17 cellular contexts compared by ENCODE assay signal in the genomic region with DNA sequence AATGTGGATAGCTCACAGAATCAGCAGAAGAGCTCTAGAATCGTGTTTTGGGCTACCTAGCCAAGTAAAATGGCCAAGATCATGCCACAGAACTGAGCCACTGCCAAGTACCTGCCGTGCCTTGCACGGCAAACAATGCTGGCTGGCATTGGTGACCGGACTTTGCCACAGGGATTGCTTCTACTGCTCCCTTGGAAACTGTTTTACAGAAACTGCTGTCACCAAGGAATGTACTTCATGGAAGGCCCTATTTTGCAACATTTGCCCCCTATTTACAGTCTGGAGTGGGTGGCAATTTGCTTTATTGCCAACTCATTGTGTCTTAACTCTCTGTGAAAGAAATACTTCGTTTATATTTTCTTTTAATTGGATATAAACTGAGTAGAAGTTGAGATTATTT. TPM values are rescaled to one million over a fixed set of nuclear protein-coding genes. Genes with fewer than 3 reads are reported as not detected.
DNase-seq lines count a peak whose midpoint lies in the region; ATAC-seq and TF ChIP-seq lines count a peak whose summit lies in the region.
"Had no signal": no experiment of that assay in that cellular context is flagged by ENCODE, and none has a peak within 500 bp of the region (broad histone marks: within the 10 kb centered on the region; RNA-seq: fewer than 3 reads in every experiment).

No MANE protein-coding gene starts in this region.

- peaks cover 20% of the 10 kb centered on the region for H3K4me1 Mint-ChIP-seq in Calu3 (ENCODE audit: low read depth, unreplicated experiment)

- H3K4me3 Mint-ChIP-seq in Calu3 (ENCODE audit: low read depth, unreplicated experiment): no peak overlapping the region
- H3K4me3 Mint-ChIP-seq: activated CD8-positive, alpha-beta T cell treated with anti-CD3 and anti-CD28 coated beads, Interleukin-2, amount 10 ng/mL, durations not matched to agents 7 days and 5 days; activated naive CD4-positive, alpha-beta T cell treated with anti-CD3 and anti-CD28 coated beads, Interleukin-2, amount 50 U/mL, for 24 hours; CD8-positive, alpha-beta T cell; naive B cell; T-helper 1 cell treated with Interleukin-12 subunit alpha and Interleukin-12 subunit beta and Interleukin-4 antibody, amounts not matched to agents 30 μg/mL and 1 μg/mL, for 36 hours had no signal

- no peaks in the 10 kb centered on the region for H3K4me1 ChIP-seq in Panc1 (ENCODE audit: control insufficient read depth, insufficient read depth, low read length)

- no peak overlapping the region for H3K4me3 ChIP-seq in Panc1 (ENCODE audit: low read depth in 2 of 2, low read length in 2 of 2)
- H3K4me3 ChIP-seq: spleen had no signal

- no peaks in the 10 kb centered on the region for H3K27me3 ChIP-seq in Panc1 (ENCODE audit: control insufficient read depth, insufficient read depth, low read length)
- H3K27me3 ChIP-seq: spleen had no signal

- BruUV-seq in Calu3 (replicated peaks; lab: Mats Ljungman, UMichigan) (no TSS peak), Panc1 (replicated peaks; lab: Mats Ljungman, UMichigan) (no TSS peak)

- POLR2A ChIA-PET in Panc1 (lab: Charles Lee): no interaction called here

- no peak overlapping the region for H3K27ac ChIP-seq in Panc1 (ENCODE audit: low read length)

- TF ChIP-seq CTCF in Calu3 (IDR thresholded peaks at IDR 0.05; ENCODE audit: unreplicated experiment): no peak
- TF ChIP-seq CTCF in Panc1 (IDR thresholded peaks at IDR 0.05): no peak

- CTCF ChIA-PET in Calu3 (lab: Charles Lee) (no interaction called here), Panc1 (lab: Charles Lee) (interaction anchor here (0.7 kb wide), 1 partner anchor 17 kb away, joined by 4 read pairs; no protein-coding TSS in a partner anchor)

- intact Hi-C loops in Calu3 (cut with micrococcal nuclease; ENCODE audit: unreplicated experiment): loop anchor here (10.0 kb wide), 1 partner anchor 1211 kb away; no protein-coding TSS in a partner anchor
- intact Hi-C loops in Panc1 (cut with micrococcal nuclease; ENCODE audit: unreplicated experiment): no loop called here
- intact Hi-C loops in sciatic nerve (cut with DNase I): no loop called here

- peak; percentile 49 for DNase-seq in Calu3
- DNase-seq in Panc1 (ENCODE audit: low read depth, low spot score): no peak
- DNase-seq in globus pallidus (ENCODE audit: low spot score): peak; percentile 79
- DNase-seq in pons (ENCODE audit: low spot score): peak; percentile 87
- DNase-seq in sciatic nerve (ENCODE audit: low spot score): no peak
- DNase-seq in NCI-H774 (lab: John Stamatoyannopoulos, UW): no peak
- DNase-seq: activated CD8-positive, alpha-beta T cell treated with anti-CD3 and anti-CD28 coated beads, Interleukin-2, amount 10 ng/mL, durations not matched to agents 7 days and 5 days; CD8-positive, alpha-beta T cell; GOT3; naive B cell; NCI-H1694; spleen had no signal

- H3K9me3 ChIP-seq in Panc1 (ENCODE audit: control insufficient read depth, insufficient read depth, low read depth, low read length): no peaks in the 10 kb centered on the region
- H3K9me3 ChIP-seq: spleen had no signal

- H3K27ac Mint-ChIP-seq in Calu3 (ENCODE audit: unreplicated experiment): no peak overlapping the region
- H3K27ac Mint-ChIP-seq: activated CD8-positive, alpha-beta T cell treated with anti-CD3 and anti-CD28 coated beads, Interleukin-2, amount 10 ng/mL, durations not matched to agents 7 days and 5 days; activated naive CD4-positive, alpha-beta T cell treated with anti-CD3 and anti-CD28 coated beads, Interleukin-2, amount 50 U/mL, for 24 hours; CD8-positive, alpha-beta T cell; T-helper 1 cell treated with Interleukin-12 subunit alpha and Interleukin-12 subunit beta and Interleukin-4 antibody, amounts not matched to agents 30 μg/mL and 1 μg/mL, for 36 hours had no signal

- no peaks in the 10 kb centered on the region for H3K36me3 Mint-ChIP-seq in Calu3 (ENCODE audit: insufficient read depth, unreplicated experiment)

- H3K27me3 Mint-ChIP-seq in Calu3 (ENCODE audit: unreplicated experiment): no peaks in the 10 kb centered on the region
- H3K27me3 Mint-ChIP-seq: activated naive CD4-positive, alpha-beta T cell treated with anti-CD3 and anti-CD28 coated beads, Interleukin-2, amount 50 U/mL, for 24 hours; naive B cell had no signal

- no peaks in the 10 kb centered on the region for H3K9me3 Mint-ChIP-seq in Calu3 (ENCODE audit: low read depth, unreplicated experiment)
- H3K9me3 Mint-ChIP-seq: activated naive CD4-positive, alpha-beta T cell treated with anti-CD3 and anti-CD28 coated beads, Interleukin-2, amount 50 U/mL, for 24 hours had no signal

- no peaks in the 10 kb centered on the region for H3K36me3 ChIP-seq in Panc1 (ENCODE audit: control insufficient read depth, insufficient read depth, low read length)
- H3K36me3 ChIP-seq: spleen had no signal

- in situ Hi-C loops in Panc1 (cut with HindIII; ENCODE audit: low pct_unique_long_range_greater_than_20kb, low sequenced_read_pairs): no loop called here

- ATAC-seq in Panc1 (peak; percentile 60; the same call in 1 of the 2 replicates), esophagus mucosa (no peak), sciatic nerve (no peak), GM18870 (IDR thresholded peaks at IDR 0.05; ENCODE audit: unreplicated experiment) (no peak)
- ATAC-seq: activated CD8-positive, alpha-beta T cell treated with anti-CD3 and anti-CD28 coated beads, Interleukin-2, amount 10 ng/mL, durations not matched to agents 7 days and 5 days; CD8-positive, alpha-beta T cell had no signal

RNA-seq across cellular contexts. Expression of a gene that starts 49.0 kb away (rescaled TPM):
- 9.3 and 11.5 TPM in 2 replicates for total RNA-seq in Calu3 (2022)
- total RNA-seq in Panc1 (2021; ENCODE audit: unreplicated experiment): 7.8 TPM
- 8.5 TPM for polyA plus RNA-seq in Panc1 (2012; ENCODE audit: insufficient read length)
- 17.9 TPM for total RNA-seq in esophagus mucosa
- 35.8 TPM for total RNA-seq in sciatic nerve

RNA-seq across cellular contexts. Expression of a gene that starts 55.8 kb away (rescaled TPM):
- total RNA-seq in Calu3 (2022) (71.8 and 74.5 TPM in 2 replicates), Panc1 (2021; ENCODE audit: unreplicated experiment) (10.0 TPM), esophagus mucosa (47.8 TPM), sciatic nerve (19.8 TPM)
- polyA plus RNA-seq in Panc1 (2012; ENCODE audit: insufficient read length): 9.6 TPM
- total RNA-seq: CD8-positive, alpha-beta T cell; OCI-LY7 had no signal

Comparison
In these comparisons a context has a peak if more than half of its experiments do, and no peak if none do; other contexts are left out.
1. DNase-seq: peak in Calu3 (single experiment), globus pallidus (single experiment) and pons (single experiment); none in Panc1 (single experiment), sciatic nerve (single experiment) and NCI-H774 (single experiment).